Comparison of ENCODE assay signal across 25 cellular contexts in genomic region chr5:102740515-102740914, GRCh38.
"Had no signal": no experiment of that assay in that cellular context is flagged by ENCODE, and none has a peak within 500 bp of the region (broad histone marks: within the 10 kb centered on the region; RNA-seq: fewer than 3 reads in every experiment).

No MANE protein-coding gene starts in this region.

- DNase-seq: activated CD4-positive, alpha-beta memory T cell treated with anti-CD3 and anti-CD28 coated beads, Interleukin-2, amount 10 ng/mL, durations not matched to agents 7 days and 5 days; activated CD4-positive, alpha-beta T cell treated with anti-CD3 and anti-CD28 coated beads for 36 hours; activated CD4-positive, alpha-beta T cell treated with anti-CD3 and anti-CD28 coated beads, Interleukin-2, amount 10 ng/mL, durations not matched to agents 24 days and 14 days; activated CD4-positive, CD25-positive, alpha-beta regulatory T cell; activated CD4-positive, CD25-positive, alpha-beta regulatory T cell treated with anti-CD3 and anti-CD28 coated beads, Interleukin-2, amount 50 U/mL, for 72 hours; activated effector memory CD4-positive, alpha-beta T cell treated with Interleukin-2 at 50 U/mL for 16 hours; activated gamma-delta T cell treated with Interleukin-2 at 50 U/mL for 16 hours; activated naive CD4-positive, alpha-beta T cell treated with anti-CD3 and anti-CD28 coated beads, Interleukin-2, amount 50 U/mL, for 16 hours; activated naive CD4-positive, alpha-beta T cell treated with Interleukin-2 at 50 U/mL for 16 hours; activated T-cell treated with anti-CD3 and anti-CD28 coated beads, Interleukin-2, amount 50 U/mL, for 4 hours; amniotic stem cell; anterior cingulate cortex; brain microvascular endothelial cell; dorsolateral prefrontal cortex; effector CD4-positive, alpha-beta T cell; effector memory CD8-positive, alpha-beta T cell; erythroblast; foreskin melanocyte; heart right ventricle; T-helper 2 cell had no signal

- FAIRE-seq: astrocyte, bronchial epithelial cell had no signal

- H3K9me3 ChIP-seq: esophagus muscularis mucosa, gastroesophageal sphincter, heart right ventricle had no signal

- H3K36me3 ChIP-seq: brain microvascular endothelial cell, esophagus muscularis mucosa, gastroesophageal sphincter, heart right ventricle had no signal

- H3K27ac ChIP-seq: brain microvascular endothelial cell, coronary artery, dorsolateral prefrontal cortex, esophagus muscularis mucosa, gastroesophageal sphincter, heart right ventricle had no signal

- H3K4me1 ChIP-seq: esophagus muscularis mucosa, gastroesophageal sphincter, heart right ventricle had no signal

- H3K27me3 ChIP-seq: brain microvascular endothelial cell, dorsolateral prefrontal cortex, esophagus muscularis mucosa, gastroesophageal sphincter, heart right ventricle had no signal

- H3K4me3 ChIP-seq: coronary artery, dorsolateral prefrontal cortex, esophagus muscularis mucosa, gastroesophageal sphincter, heart right ventricle had no signal
